Comparison of ENCODE assay signal across 8 cellular contexts in the genomic region with DNA sequence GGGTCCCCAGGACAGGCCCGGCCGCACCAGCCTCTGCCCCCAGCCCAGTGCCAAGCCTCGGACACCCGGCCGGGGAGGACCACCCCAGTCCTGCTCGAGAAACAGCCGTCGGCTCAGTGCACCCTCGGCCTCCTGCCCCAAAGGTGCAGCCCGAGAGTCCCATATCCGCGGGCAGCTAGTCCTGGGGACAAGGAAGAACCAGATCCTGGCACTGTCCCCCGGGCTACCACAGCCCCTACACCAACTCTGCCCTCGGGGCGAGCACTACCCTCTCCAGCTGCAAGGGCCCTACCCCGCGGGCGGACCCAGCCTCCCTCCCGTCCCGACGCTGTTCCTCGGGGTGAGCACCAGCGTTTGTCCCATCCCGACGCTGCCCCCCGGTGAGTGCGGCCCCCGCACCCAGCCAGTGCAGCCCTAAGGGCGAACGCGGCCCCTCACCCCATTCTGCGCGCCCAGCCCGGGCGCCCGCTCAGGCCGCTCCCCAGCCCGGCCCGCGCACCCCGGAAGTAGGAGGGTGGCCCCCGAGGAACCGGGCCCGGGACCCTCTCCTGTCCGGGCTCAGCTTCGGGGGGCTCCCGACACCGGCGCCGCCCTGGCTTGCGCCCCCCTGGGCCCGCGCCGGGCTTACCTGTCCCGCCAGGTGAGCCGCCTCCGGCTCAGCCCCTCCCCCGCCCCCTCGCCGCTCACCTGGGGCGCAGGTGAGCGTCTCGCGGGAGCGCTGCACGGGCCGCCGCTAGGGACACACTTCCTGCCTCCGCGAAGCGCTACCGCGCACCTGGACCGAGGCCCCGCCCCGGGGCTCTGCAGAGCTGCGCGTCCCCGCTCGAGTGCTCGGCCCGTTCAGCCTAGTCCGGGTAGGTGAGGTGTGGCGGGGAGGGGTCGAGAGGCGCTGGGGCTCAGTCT. TPM values are rescaled to one million over a fixed set of nuclear protein-coding genes. Genes with fewer than 3 reads are reported as not detected.
DNase-seq lines count a peak whose midpoint lies in the region; ATAC-seq and TF ChIP-seq lines count a peak whose summit lies in the region.

A gene with protein sequence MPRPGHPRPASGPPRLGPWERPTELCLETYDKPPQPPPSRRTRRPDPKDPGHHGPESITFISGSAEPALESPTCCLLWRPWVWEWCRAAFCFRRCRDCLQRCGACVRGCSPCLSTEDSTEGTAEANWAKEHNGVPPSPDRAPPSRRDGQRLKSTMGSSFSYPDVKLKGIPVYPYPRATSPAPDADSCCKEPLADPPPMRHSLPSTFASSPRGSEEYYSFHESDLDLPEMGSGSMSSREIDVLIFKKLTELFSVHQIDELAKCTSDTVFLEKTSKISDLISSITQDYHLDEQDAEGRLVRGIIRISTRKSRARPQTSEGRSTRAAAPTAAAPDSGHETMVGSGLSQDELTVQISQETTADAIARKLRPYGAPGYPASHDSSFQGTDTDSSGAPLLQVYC (minus strand): TSS at position 747 of the 903 bp plus-strand sequence. CDS start 8,088 bp downstream, outside the sequence.

- H3K27me3 Mint-ChIP-seq in brain, result peaks cover 96% of the 10 kb centered on the region

- no peak for TF ChIP-seq POLR2A in GM18505 (IDR thresholded peaks at IDR 0.05; ENCODE audit: borderline replicate concordance, extremely low read depth, insufficient read depth, insufficient read length)

- H3K9me3 Mint-ChIP-seq in brain, result peaks cover 3 to 19% (median 12%) of the 10 kb centered on the region in 5 experiments

- H3K4me3 Mint-ChIP-seq in brain, result peak within 1 kb of the TSS; percentile 73 to 82 (median 75)

- peaks cover 5% of the 10 kb centered on the region for H3K4me1 Mint-ChIP-seq in brain

- TF ChIP-seq CTCF in HFF-Myc (IDR thresholded peaks at IDR 0.05; ENCODE audit: low read depth, low read length, missing control alignments), result no peak
- no peak for TF ChIP-seq CTCF in brain (conservative IDR thresholded peaks at IDR 0.05)

- no peak within 1 kb of the TSS for H3K27ac Mint-ChIP-seq in brain

- DNase-seq in HFF-Myc (ENCODE audit: extremely low read depth, low read depth) (no peak), T follicular helper cell (ENCODE audit: low read depth) (peak; percentile 45), left kidney (ENCODE audit: low read depth, low spot score) (peak; percentile 85), GM03348 (ENCODE audit: low spot score) (no peak)
- DNase-seq in stimulated activated CD8-positive, alpha-beta memory T cell treated with anti-CD3 and anti-CD28 coated beads, Interleukin-4, amount 100 ng/mL, for 24 hours (ENCODE audit: low read depth), result peak; percentile 12

- H3K4me3 ChIP-seq in HFF-Myc (replicated peaks; ENCODE audit: low read depth, low read length), result peak within 1 kb of the TSS; percentile 12

- H3K36me3 Mint-ChIP-seq in brain, result no peaks in the 10 kb centered on the region

- ATAC-seq in GM18505 (IDR thresholded peaks at IDR 0.05; ENCODE audit: unreplicated experiment) (no peak), GM18858 (IDR thresholded peaks at IDR 0.05; ENCODE audit: unreplicated experiment) (no peak)

RNA-seq across cellular contexts. Expression of the gene that starts here (rescaled TPM):
- polyA plus RNA-seq in brain (ENCODE audit: insufficient read depth, low read depth, low replicate concordance), result 17.2 TPM

Comparison
In these comparisons a context has a peak if more than half of its experiments do, and no peak if none do; other contexts are left out.
1. DNase-seq: peak in T follicular helper cell (single experiment), left kidney (single experiment) and stimulated activated CD8-positive, alpha-beta memory T cell treated with anti-CD3 and anti-CD28 coated beads, Interleukin-4, amount 100 ng/mL, for 24 hours (single experiment); none in HFF-Myc (single experiment) and GM03348 (single experiment).